In the genomic region with DNA sequence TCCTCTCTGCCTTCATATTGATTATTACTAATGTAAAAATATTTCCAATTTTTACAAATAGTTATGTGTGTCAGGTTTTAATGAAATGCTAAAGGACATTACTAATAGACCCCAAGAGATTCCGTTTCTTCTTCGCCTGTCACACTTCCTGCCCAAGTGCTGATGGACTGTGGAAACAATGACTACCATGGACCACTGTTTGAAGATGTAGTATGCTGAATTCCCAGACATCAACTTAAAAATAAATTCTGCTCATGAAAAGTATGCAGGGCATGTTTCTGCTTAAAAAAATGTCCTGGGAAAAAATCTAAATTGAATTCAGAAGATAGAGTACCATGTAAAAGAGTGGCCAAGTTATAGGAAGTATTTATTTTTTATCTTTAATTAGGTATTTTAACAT, we compare ENCODE assay signal across 15 cellular contexts. TPM values are rescaled to one million over a fixed set of nuclear protein-coding genes. Genes with fewer than 3 reads are reported as not detected.
DNase-seq lines count a peak whose midpoint lies in the region; ATAC-seq and TF ChIP-seq lines count a peak whose summit lies in the region.
"Had no signal": no experiment of that assay in that cellular context is flagged by ENCODE, and none has a peak within 500 bp of the region (broad histone marks: within the 10 kb centered on the region; RNA-seq: fewer than 3 reads in every experiment).

No MANE protein-coding gene starts in this region.

- H4K91ac ChIP-seq in trophoblast cell (ENCODE audit: low read depth, low read length), result no peak overlapping the region

- H3K9me3 Mint-ChIP-seq in activated CD4-positive, alpha-beta memory T cell treated with anti-CD3 and anti-CD28 coated beads, Interleukin-2, amount 10 ng/mL, durations not matched to agents 7 days and 5 days, result no peaks in the 10 kb centered on the region
- H3K9me3 Mint-ChIP-seq: GM23338 had no signal

- DNase-seq in AG10803 (ENCODE audit: low read depth) (peak; percentile 43), ascending aorta (ENCODE audit: low spot score in 2 of 2) (no peak), fibroblast of pulmonary artery (ENCODE audit: low read depth) (peak; percentile 40), trophoblast cell (no peak), SKM-1 (lab: John Stamatoyannopoulos, UW; ENCODE audit: unreplicated experiment) (no peak)
- no peak for DNase-seq in activated CD4-positive, alpha-beta memory T cell treated with anti-CD3 and anti-CD28 coated beads, Interleukin-2, amount 10 ng/mL, durations not matched to agents 7 days and 5 days
- DNase-seq: AML-193, DMS53, NCI-H1048, NCI-H146, NCI-H345, NCI-H526 treated with DMSO at 0.1 percent for 48 hours had no signal

- no peak overlapping the region for H4K8ac ChIP-seq in trophoblast cell (ENCODE audit: low read depth, low read length)

- H2AK5ac ChIP-seq in trophoblast cell (ENCODE audit: low read length), result no peak overlapping the region

- no CpG with 5 or more reads among the region's 2 CpGs for WGBS in trophoblast cell (ENCODE audit: extremely low coverage, insufficient coverage, insufficient read length)

- peaks cover 7 to 23% of the 10 kb centered on the region in 2 donors for H3K4me1 ChIP-seq in ascending aorta
- H3K4me1 ChIP-seq in trophoblast cell (ENCODE audit: control insufficient read depth in 1 of 2, insufficient read depth in 2 of 2, low read length in 2 of 2), result no peaks in the 10 kb centered on the region

- no peak overlapping the region for H2BK120ac ChIP-seq in trophoblast cell (ENCODE audit: insufficient read depth, low read length, poor library complexity)

- H3K4me1 Mint-ChIP-seq in activated CD4-positive, alpha-beta memory T cell treated with anti-CD3 and anti-CD28 coated beads, Interleukin-2, amount 10 ng/mL, durations not matched to agents 7 days and 5 days, result peaks cover 34% of the 10 kb centered on the region

- no peaks in the 10 kb centered on the region for H3K79me1 ChIP-seq in trophoblast cell (ENCODE audit: low read length)

- H2AFZ ChIP-seq in trophoblast cell (ENCODE audit: insufficient read depth, low read length, poor library complexity), result no peak overlapping the region
- H2AFZ ChIP-seq: GM23338 had no signal

- peaks cover 2% of the 10 kb centered on the region for H3K36me3 Mint-ChIP-seq in activated CD4-positive, alpha-beta memory T cell treated with anti-CD3 and anti-CD28 coated beads, Interleukin-2, amount 10 ng/mL, durations not matched to agents 7 days and 5 days (ENCODE audit: low read depth)

- no peaks in the 10 kb centered on the region for H3K79me2 ChIP-seq in trophoblast cell (ENCODE audit: control insufficient read depth, insufficient read depth, low read length, poor library complexity)

- TF ChIP-seq CTCF in AG10803 (conservative IDR thresholded peaks at IDR 0.05; ENCODE audit: low read length) (no peak), ascending aorta (IDR thresholded peaks at IDR 0.05) (no peak), fibroblast of pulmonary artery (IDR thresholded peaks at IDR 0.05; ENCODE audit: low read length, missing control alignments) (no peak)

- no peak overlapping the region for H3K4ac ChIP-seq in trophoblast cell (ENCODE audit: low read depth, low read length)

- peak overlapping the region; percentile 26 to 53 for H3K27ac ChIP-seq in ascending aorta
- no peak overlapping the region for H3K27ac ChIP-seq in trophoblast cell (ENCODE audit: low read depth, low read length)

- H3K4me3 Mint-ChIP-seq in activated CD4-positive, alpha-beta memory T cell treated with anti-CD3 and anti-CD28 coated beads, Interleukin-2, amount 10 ng/mL, durations not matched to agents 7 days and 5 days, result no peak overlapping the region
- H3K4me3 Mint-ChIP-seq: GM23338 had no signal

- H3K18ac ChIP-seq in trophoblast cell (ENCODE audit: low read length), result no peak overlapping the region

- no peaks in the 10 kb centered on the region for H3K27me3 ChIP-seq in ascending aorta
- H3K27me3 ChIP-seq in trophoblast cell (ENCODE audit: insufficient read depth, low read length), result no peaks in the 10 kb centered on the region

- H2BK5ac ChIP-seq in trophoblast cell (ENCODE audit: low read depth, low read length, poor library complexity), result peak overlapping the region; percentile 31

- intact Hi-C loops in ascending aorta (cut with DNase I), result no loop called here

- H3K36me3 ChIP-seq in ascending aorta, result no peaks in the 10 kb centered on the region
- no peaks in the 10 kb centered on the region for H3K36me3 ChIP-seq in trophoblast cell (ENCODE audit: control insufficient read depth in 1 of 2, insufficient read depth in 2 of 2, low read length in 2 of 2)

- no peak overlapping the region for H3K9ac ChIP-seq in trophoblast cell (ENCODE audit: low read length)

- H3K9me3 ChIP-seq in ascending aorta (no peaks in the 10 kb centered on the region), trophoblast cell (ENCODE audit: insufficient read depth, low read depth, low read length) (no peaks in the 10 kb centered on the region)

- H2BK12ac ChIP-seq in trophoblast cell (ENCODE audit: low read length), result no peak overlapping the region

- no peak overlapping the region for H4K12ac ChIP-seq in trophoblast cell (ENCODE audit: low read depth, low read length)

- H3K14ac ChIP-seq in trophoblast cell (ENCODE audit: low read length), result no peak overlapping the region

- H3K27ac Mint-ChIP-seq in activated CD4-positive, alpha-beta memory T cell treated with anti-CD3 and anti-CD28 coated beads, Interleukin-2, amount 10 ng/mL, durations not matched to agents 7 days and 5 days, result no peak overlapping the region
- H3K27ac Mint-ChIP-seq: GM23338 had no signal

- POLR2A ChIA-PET in activated CD4-positive, alpha-beta memory T cell treated with anti-CD3 and anti-CD28 coated beads, Interleukin-2, amount 10 ng/mL, durations not matched to agents 7 days and 5 days (lab: Charles Lee), result no interaction called here

- CTCF ChIA-PET in activated CD4-positive, alpha-beta memory T cell treated with anti-CD3 and anti-CD28 coated beads, Interleukin-2, amount 10 ng/mL, durations not matched to agents 7 days and 5 days (lab: Charles Lee), result interaction anchor here (0.9 to 2.7 kb wide), 2 partner anchors 17 to 20 kb away, joined by 3 to 18 read pairs; no protein-coding TSS in a partner anchor

- H3K23ac ChIP-seq in trophoblast cell (ENCODE audit: low read length), result no peak overlapping the region

- ATAC-seq in HG03025 (IDR thresholded peaks at IDR 0.05; ENCODE audit: low FRiP score, unreplicated experiment) (no peak), GM19351 (IDR thresholded peaks at IDR 0.05; ENCODE audit: unreplicated experiment) (no peak)
- ATAC-seq: GM23338 had no signal

- no peak overlapping the region for H3K4me2 ChIP-seq in trophoblast cell (ENCODE audit: low read length)
- H3K4me2 ChIP-seq: GM23338 had no signal

- peaks cover 31% of the 10 kb centered on the region for H3K27me3 Mint-ChIP-seq in activated CD4-positive, alpha-beta memory T cell treated with anti-CD3 and anti-CD28 coated beads, Interleukin-2, amount 10 ng/mL, durations not matched to agents 7 days and 5 days

- H3K4me3 ChIP-seq in AG10803 (ENCODE audit: low read length), result no peak overlapping the region
- no peak overlapping the region for H3K4me3 ChIP-seq in ascending aorta
- no peak overlapping the region for H3K4me3 ChIP-seq in fibroblast of pulmonary artery (replicated peaks; ENCODE audit: low read depth, low read length)
- H3K4me3 ChIP-seq in trophoblast cell (ENCODE audit: low read depth, low read length), result no peak overlapping the region
- H3K4me3 ChIP-seq: GM23338 had no signal

RNA-seq across cellular contexts. Expression of gene ST7, which starts 52.1 kb away (rescaled TPM):
- total RNA-seq in ascending aorta, result 19.2 TPM
- 17.9 and 18.5 TPM in 2 replicates for polyA plus RNA-seq in trophoblast cell (2013)
- total RNA-seq in activated CD4-positive, alpha-beta memory T cell treated with anti-CD3 and anti-CD28 coated beads, Interleukin-2, amount 10 ng/mL, durations not matched to agents 7 days and 5 days, result 1 to 10 TPM; 6.7 to 7.4 TPM

Comparison
In these comparisons a context has a peak if more than half of its experiments do, and no peak if none do; other contexts are left out.
1. DNase-seq: peak in AG10803 (single experiment) and fibroblast of pulmonary artery (single experiment); none in ascending aorta (0 of 2), trophoblast cell (0 of 2), activated CD4-positive, alpha-beta memory T cell treated with anti-CD3 and anti-CD28 coated beads, Interleukin-2, amount 10 ng/mL, durations not matched to agents 7 days and 5 days (single experiment) and SKM-1 (single experiment).